ENCODE assay signal across 24 cellular contexts in genomic region chr1:5271264-5271663, GRCh38.
"Had no signal": no experiment of that assay in that cellular context is flagged by ENCODE, and none has a peak within 500 bp of the region (broad histone marks: within the 10 kb centered on the region; RNA-seq: fewer than 3 reads in every experiment).

No MANE protein-coding gene starts in this region.

- FAIRE-seq: bronchial epithelial cell, RCC 7860 had no signal

- ATAC-seq: activated CD4-positive, CD25-positive, alpha-beta regulatory T cell treated with anti-CD3 and anti-CD28 coated beads, Interleukin-2, amount 50 U/mL, for 24 hours; activated CD8-positive, alpha-beta T cell treated with anti-CD3 and anti-CD28 coated beads for 36 hours; activated T-cell treated with anti-CD3 and anti-CD28 coated beads, Interleukin-2, amount 50 U/mL, for 72 hours; PC-3 had no signal

- H3K4me3 Mint-ChIP-seq: activated CD8-positive, alpha-beta T cell treated with anti-CD3 and anti-CD28 coated beads for 36 hours; activated naive CD4-positive, alpha-beta T cell treated with anti-CD3 and anti-CD28 coated beads, Interleukin-2, amount 50 U/mL, for 24 hours; activated T-cell treated with anti-CD3 and anti-CD28 coated beads, Interleukin-2, amount 50 U/mL, for 72 hours; T-helper 1 cell treated with Interleukin-12 subunit alpha and Interleukin-12 subunit beta and Interleukin-4 antibody, amounts not matched to agents 30 μg/mL and 1 μg/mL, for 36 hours had no signal

- H3K9me3 ChIP-seq: MG63 had no signal

- H3K36me3 Mint-ChIP-seq: activated naive CD4-positive, alpha-beta T cell treated with anti-CD3 and anti-CD28 coated beads, Interleukin-2, amount 50 U/mL, for 24 hours had no signal

- H3K27me3 Mint-ChIP-seq: activated naive CD4-positive, alpha-beta T cell treated with anti-CD3 and anti-CD28 coated beads, Interleukin-2, amount 50 U/mL, for 24 hours had no signal

- H3K9me3 Mint-ChIP-seq: activated CD8-positive, alpha-beta T cell treated with anti-CD3 and anti-CD28 coated beads for 36 hours; activated naive CD4-positive, alpha-beta T cell treated with anti-CD3 and anti-CD28 coated beads, Interleukin-2, amount 50 U/mL, for 24 hours; activated T-helper 2 cell treated with anti-CD3 and anti-CD28 coated beads, Interferon-gamma antibody, Interleukin-2, Interleukin-4, amounts not matched to agents 10 μg/mL and 5 μg/mL and 100 μg/mL, durations not matched to agents 14 hours and 24 hours and 36 hours had no signal

- H3K36me3 ChIP-seq: MG63 had no signal

- H3K27me3 ChIP-seq: MG63 had no signal

- H3K4me3 ChIP-seq: MG63 had no signal

- DNase-seq: activated CD4-positive, alpha-beta T cell treated with anti-CD3 and anti-CD28 coated beads for 4 hours; activated CD8-positive, alpha-beta memory T cell treated with anti-CD3 and anti-CD28 coated beads, Interleukin-2, amount 50 U/mL, for 4 hours; activated CD8-positive, alpha-beta T cell treated with anti-CD3 and anti-CD28 coated beads for 36 hours; activated naive CD4-positive, alpha-beta T cell; activated T-cell treated with anti-CD3 and anti-CD28 coated beads, Interleukin-2, amount 50 U/mL, for 72 hours; aorta; central memory CD4-positive, alpha-beta T cell; MG63; MV-4-11; NCI-H1092 treated with DMSO at 0.1 percent for 48 hours; NCI-H1436 treated with DMSO at 0.1 percent for 48 hours; NCI-H187; NCI-H2107; NCI-H2227 treated with DMSO at 0.1 percent for 48 hours; NCI-H510A; NCI-H526 treated with DMSO at 0.1 percent for 48 hours; PC-3; SHP77 treated with DMSO at 0.1 percent for 48 hours had no signal

- H3K27ac Mint-ChIP-seq: activated CD8-positive, alpha-beta T cell treated with anti-CD3 and anti-CD28 coated beads for 36 hours; activated naive CD4-positive, alpha-beta T cell treated with anti-CD3 and anti-CD28 coated beads, Interleukin-2, amount 50 U/mL, for 24 hours; activated T-cell treated with anti-CD3 and anti-CD28 coated beads, Interleukin-2, amount 50 U/mL, for 72 hours; activated T-helper 2 cell treated with anti-CD3 and anti-CD28 coated beads, Interferon-gamma antibody, Interleukin-2, Interleukin-4, amounts not matched to agents 10 μg/mL and 5 μg/mL and 100 μg/mL, durations not matched to agents 14 hours and 24 hours and 36 hours; T-helper 1 cell treated with Interleukin-12 subunit alpha and Interleukin-12 subunit beta and Interleukin-4 antibody, amounts not matched to agents 30 μg/mL and 1 μg/mL, for 36 hours had no signal
